ENCODE assay signal across 23 cellular contexts in the genomic region with DNA sequence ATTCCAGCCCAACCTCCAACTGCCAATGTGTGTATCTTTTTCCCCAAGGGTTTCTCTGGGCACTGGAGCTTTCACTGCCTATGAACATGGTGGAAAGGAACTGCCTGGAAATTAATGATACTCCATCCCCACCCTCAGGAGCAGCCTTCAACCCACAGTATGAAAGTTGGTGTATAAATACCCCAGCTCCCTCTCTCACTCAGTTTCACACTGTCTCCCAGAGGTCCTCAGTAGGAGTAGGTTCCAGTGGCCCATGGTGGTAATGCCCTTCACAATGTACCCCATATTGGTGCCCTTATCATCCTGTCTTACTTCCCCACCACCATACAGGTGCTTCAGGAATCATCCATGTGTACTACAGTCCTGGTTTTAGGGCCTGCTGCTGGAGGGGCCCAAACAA.
"Had no signal": no experiment of that assay in that cellular context is flagged by ENCODE, and none has a peak within 500 bp of the region (broad histone marks: within the 10 kb centered on the region; RNA-seq: fewer than 3 reads in every experiment).

No MANE protein-coding gene starts in this region.

- H3K27me3 ChIP-seq: esophagus squamous epithelium, left lung had no signal

- H3K9me3 Mint-ChIP-seq: effector memory CD8-positive, alpha-beta T cell; endodermal cell had no signal

- H3K36me3 ChIP-seq: esophagus squamous epithelium, gastrocnemius medialis, heart right ventricle, left lung, lower lobe of right lung had no signal

- DNase-seq: cortex of kidney; dermis blood vessel endothelial cell; dorsolateral prefrontal cortex; effector CD4-positive, alpha-beta T cell; effector memory CD8-positive, alpha-beta T cell; endodermal cell; erythroblast; esophagus squamous epithelium; foreskin fibroblast; foreskin melanocyte; gastrocnemius medialis; glutamatergic neuron; head of caudate nucleus; heart right ventricle; hippocampal formation; left cardiac atrium; left lung; left ventricle myocardium superior; lower lobe of right lung; mesendoderm; midbrain had no signal

- ATAC-seq: effector memory CD8-positive, alpha-beta T cell; esophagus mucosa; gastrocnemius medialis; heart right ventricle; left cardiac atrium; left lung; left ventricle myocardium superior; lower lobe of right lung had no signal

- H3K4me3 ChIP-seq: dorsolateral prefrontal cortex, esophagus squamous epithelium, gastrocnemius medialis, heart right ventricle, left lung, lower lobe of right lung had no signal

- H3K4me3 Mint-ChIP-seq: effector memory CD8-positive, alpha-beta T cell; endodermal cell had no signal

- H3K9me3 ChIP-seq: gastrocnemius medialis had no signal

- H3K4me1 Mint-ChIP-seq: endodermal cell had no signal

- H3K27ac Mint-ChIP-seq: effector memory CD8-positive, alpha-beta T cell; endodermal cell had no signal

- H3K27ac ChIP-seq: dorsolateral prefrontal cortex, epithelial cell of prostate, esophagus squamous epithelium, gastrocnemius medialis, heart right ventricle, left lung, lower lobe of right lung had no signal

- H3K4me1 ChIP-seq: gastrocnemius medialis, lower lobe of right lung had no signal
